In genomic region chr9:136590788-136591187, GRCh38 we compare ENCODE assay signal across 19 cellular contexts. TPM values are rescaled to one million over a fixed set of nuclear protein-coding genes. Genes with fewer than 3 reads are reported as not detected.
DNase-seq lines count a peak whose midpoint lies in the region; ATAC-seq and TF ChIP-seq lines count a peak whose summit lies in the region.
"Had no signal": no experiment of that assay in that cellular context is flagged by ENCODE, and none has a peak within 500 bp of the region (broad histone marks: within the 10 kb centered on the region; RNA-seq: fewer than 3 reads in every experiment).

No MANE protein-coding gene starts in this region.

- intact Hi-C loops in left cardiac atrium (cut with DNase I), result no loop called here

- H3K27ac ChIP-seq in BLaER1 treated with 17β-estradiol and CSF1 and Interleukin-3, amounts not matched to agents 10 nM and 100 nM, result 0 out of 22 replicates have a peak overlapping the region, but pooled peaks of 2 of the 11 experiments have one; percentile 15 to 17
- H3K27ac ChIP-seq in neural progenitor cell, result no peak overlapping the region
- H3K27ac ChIP-seq: sigmoid colon, thoracic aorta had no signal

- H3K4me3 ChIP-seq in BLaER1 treated with 17β-estradiol and CSF1 and Interleukin-3, amounts not matched to agents 10 nM and 100 nM, result no peak overlapping the region
- H3K4me3 ChIP-seq in neural progenitor cell, result no peak overlapping the region
- H3K4me3 ChIP-seq: sigmoid colon, thoracic aorta had no signal

- no peak overlapping the region for H2AFZ ChIP-seq in neural progenitor cell (replicated peaks)

- peak overlapping the region in 1 of 11 experiments; percentile 8; a peak in 1 of 22 replicates for H3K9ac ChIP-seq in BLaER1 treated with 17β-estradiol and CSF1 and Interleukin-3, amounts not matched to agents 10 nM and 100 nM
- H3K9ac ChIP-seq in neural progenitor cell, result no peak overlapping the region
- H3K9ac ChIP-seq: SK-N-SH had no signal

- 0 out of 22 replicates have a peak, but pooled peaks cover 0 to 7% (median 0%) of the 10 kb centered on the region in 11 experiments for H3K9me3 ChIP-seq in BLaER1 treated with 17β-estradiol and CSF1 and Interleukin-3, amounts not matched to agents 10 nM and 100 nM (replicated peaks in 1 of 11)
- H3K9me3 ChIP-seq in neural progenitor cell (ENCODE audit: low read depth), result no peaks in the 10 kb centered on the region
- H3K9me3 ChIP-seq: sigmoid colon, SK-N-SH, thoracic aorta had no signal

- DNase-seq in OCI-M1 (lab: John Stamatoyannopoulos, UW) (peak; percentile 19), left cardiac atrium (no peak), neural progenitor cell (ENCODE audit: low spot score) (no peak), NCI-H526 treated with DMSO at 0.1 percent for 48 hours (lab: John Stamatoyannopoulos, UW) (no peak)
- DNase-seq in activated CD4-positive, alpha-beta T cell treated with anti-CD3 and anti-CD28 coated beads, Interleukin-2, amount 50 U/mL, for 48 hours, result no peak
- DNase-seq in activated naive CD8-positive, alpha-beta T cell treated with anti-CD3 and anti-CD28 coated beads for 36 hours, result no peak
- DNase-seq: activated CD4-positive, CD25-positive, alpha-beta regulatory T cell treated with anti-CD3 and anti-CD28 coated beads, Interleukin-2, amount 50 U/mL, for 72 hours; CD4-positive, CD25-positive, alpha-beta regulatory T cell; NCI-H1930; NCI-H446 treated with DMSO at 0.1 percent for 48 hours; sigmoid colon; SK-N-SH; T1000 had no signal

- no peak for TF ChIP-seq CTCF in neural progenitor cell (IDR thresholded peaks at IDR 0.05)

- peak overlapping the region; percentile 71 to 99 (median 98) for H3K4me2 ChIP-seq in BLaER1 treated with 17β-estradiol and CSF1 and Interleukin-3, amounts not matched to agents 10 nM and 100 nM
- no peak overlapping the region for H3K4me2 ChIP-seq in neural progenitor cell
- H3K4me2 ChIP-seq: SK-N-SH had no signal

- ATAC-seq in left cardiac atrium (peak; percentile 17 to 58), HG03280 (IDR thresholded peaks at IDR 0.05; ENCODE audit: unreplicated experiment) (no peak)
- ATAC-seq: stimulated activated effector memory CD8-positive, alpha-beta T cell treated with anti-CD3 and anti-CD28 coated beads, Interleukin-12 subunit alpha, Interleukin-12 subunit beta, amount 100 ng/mL, for 72 hours had no signal

- peaks cover 66 to 82% (median 79%) of the 10 kb centered on the region in 10 experiments for H3K4me1 ChIP-seq in BLaER1 treated with 17β-estradiol and CSF1 and Interleukin-3, amounts not matched to agents 10 nM and 100 nM
- H3K4me1 ChIP-seq in neural progenitor cell, result peaks cover 32% of the 10 kb centered on the region

- H3K36me3 ChIP-seq in BLaER1 treated with 17β-estradiol and CSF1 and Interleukin-3, amounts not matched to agents 10 nM and 100 nM, result no peaks in the 10 kb centered on the region
- no peaks in the 10 kb centered on the region for H3K36me3 ChIP-seq in neural progenitor cell
- H3K36me3 ChIP-seq: sigmoid colon, thoracic aorta had no signal

- H3K4me3 Mint-ChIP-seq in neural progenitor cell, result peak overlapping the region; percentile 70
- H3K4me3 Mint-ChIP-seq in activated naive CD8-positive, alpha-beta T cell treated with anti-CD3 and anti-CD28 coated beads for 36 hours, result no peak overlapping the region
- H3K4me3 Mint-ChIP-seq: activated naive CD8-positive, alpha-beta T cell; activated T-helper 1 cell treated with anti-CD3 and anti-CD28 coated beads, Interleukin-12 subunit alpha, Interleukin-12 subunit beta, Interleukin-2, Interleukin-4 antibody, amounts not matched to agents 30 ng/mL and 10 ng/mL and 1 ng/mL, durations not matched to agents 14 hours and 24 hours and 36 hours; CD4-positive, CD25-positive, alpha-beta regulatory T cell; stimulated activated effector memory CD8-positive, alpha-beta T cell treated with anti-CD3 and anti-CD28 coated beads, Interleukin-12 subunit alpha, Interleukin-12 subunit beta, amount 100 ng/mL, for 72 hours had no signal

- no peaks in the 10 kb centered on the region for H3K36me3 Mint-ChIP-seq in neural progenitor cell
- no peaks in the 10 kb centered on the region for H3K36me3 Mint-ChIP-seq in activated naive CD8-positive, alpha-beta T cell treated with anti-CD3 and anti-CD28 coated beads for 36 hours
- H3K36me3 Mint-ChIP-seq: activated naive CD8-positive, alpha-beta T cell; CD4-positive, CD25-positive, alpha-beta regulatory T cell; stimulated activated effector memory CD8-positive, alpha-beta T cell treated with anti-CD3 and anti-CD28 coated beads, Interleukin-12 subunit alpha, Interleukin-12 subunit beta, amount 100 ng/mL, for 72 hours had no signal

- peaks cover 12% of the 10 kb centered on the region for H3K27me3 Mint-ChIP-seq in neural progenitor cell (ENCODE audit: insufficient read depth, low read depth)
- no peaks in the 10 kb centered on the region for H3K27me3 Mint-ChIP-seq in activated naive CD8-positive, alpha-beta T cell treated with anti-CD3 and anti-CD28 coated beads for 36 hours
- H3K27me3 Mint-ChIP-seq: activated naive CD8-positive, alpha-beta T cell had no signal

- H3F3A ChIP-seq in neural progenitor cell (ENCODE audit: low read depth), result peaks cover 26% of the 10 kb centered on the region

- H3K79me2 ChIP-seq in neural progenitor cell (ENCODE audit: low read depth), result no peaks in the 10 kb centered on the region

- H3K27me3 ChIP-seq in BLaER1 treated with 17β-estradiol and CSF1 and Interleukin-3, amounts not matched to agents 10 nM and 100 nM, result peaks cover 0 to 10% (median 0%) of the 10 kb centered on the region in 11 experiments; a peak in 5 of 22 replicates
- H3K27me3 ChIP-seq in neural progenitor cell, result no peaks in the 10 kb centered on the region

- H3K9me3 Mint-ChIP-seq in neural progenitor cell, result peaks cover 15% of the 10 kb centered on the region
- no peaks in the 10 kb centered on the region for H3K9me3 Mint-ChIP-seq in activated naive CD8-positive, alpha-beta T cell treated with anti-CD3 and anti-CD28 coated beads for 36 hours
- H3K9me3 Mint-ChIP-seq: activated T-helper 1 cell treated with anti-CD3 and anti-CD28 coated beads, Interleukin-12 subunit alpha, Interleukin-12 subunit beta, Interleukin-2, Interleukin-4 antibody, amounts not matched to agents 30 ng/mL and 10 ng/mL and 1 ng/mL, durations not matched to agents 14 hours and 24 hours and 36 hours; stimulated activated effector memory CD8-positive, alpha-beta T cell treated with anti-CD3 and anti-CD28 coated beads, Interleukin-12 subunit alpha, Interleukin-12 subunit beta, amount 100 ng/mL, for 72 hours had no signal

- peaks cover 35% of the 10 kb centered on the region for H3K4me1 Mint-ChIP-seq in neural progenitor cell
- H3K4me1 Mint-ChIP-seq in activated naive CD8-positive, alpha-beta T cell treated with anti-CD3 and anti-CD28 coated beads for 36 hours, result peaks cover 16% of the 10 kb centered on the region

- peaks cover 0 to 11% (median 0%) of the 10 kb centered on the region in 11 experiments; a peak in 3 of 22 replicates for H4K20me1 ChIP-seq in BLaER1 treated with 17β-estradiol and CSF1 and Interleukin-3, amounts not matched to agents 10 nM and 100 nM
- no peaks in the 10 kb centered on the region for H4K20me1 ChIP-seq in neural progenitor cell (ENCODE audit: low read depth)

- no peak overlapping the region for H3K27ac Mint-ChIP-seq in neural progenitor cell
- H3K27ac Mint-ChIP-seq in activated naive CD8-positive, alpha-beta T cell treated with anti-CD3 and anti-CD28 coated beads for 36 hours, result no peak overlapping the region
- H3K27ac Mint-ChIP-seq: activated naive CD8-positive, alpha-beta T cell; activated T-helper 1 cell treated with anti-CD3 and anti-CD28 coated beads, Interleukin-12 subunit alpha, Interleukin-12 subunit beta, Interleukin-2, Interleukin-4 antibody, amounts not matched to agents 30 ng/mL and 10 ng/mL and 1 ng/mL, durations not matched to agents 14 hours and 24 hours and 36 hours; stimulated activated effector memory CD8-positive, alpha-beta T cell treated with anti-CD3 and anti-CD28 coated beads, Interleukin-12 subunit alpha, Interleukin-12 subunit beta, amount 100 ng/mL, for 72 hours had no signal

RNA-seq across cellular contexts. Expression of gene NOTCH1, which starts 44.9 kb away (rescaled TPM):
- total RNA-seq in left cardiac atrium, result 10 to 100 TPM; 22.7 to 36.0 TPM
- 11.7 and 32.4 TPM in 2 replicates for total RNA-seq in neural progenitor cell (ENCODE audit: low replicate concordance)
- total RNA-seq in activated naive CD8-positive, alpha-beta T cell treated with anti-CD3 and anti-CD28 coated beads for 36 hours, result 10 to 100 TPM; 48.2 to 51.6 TPM
